In the genomic region with DNA sequence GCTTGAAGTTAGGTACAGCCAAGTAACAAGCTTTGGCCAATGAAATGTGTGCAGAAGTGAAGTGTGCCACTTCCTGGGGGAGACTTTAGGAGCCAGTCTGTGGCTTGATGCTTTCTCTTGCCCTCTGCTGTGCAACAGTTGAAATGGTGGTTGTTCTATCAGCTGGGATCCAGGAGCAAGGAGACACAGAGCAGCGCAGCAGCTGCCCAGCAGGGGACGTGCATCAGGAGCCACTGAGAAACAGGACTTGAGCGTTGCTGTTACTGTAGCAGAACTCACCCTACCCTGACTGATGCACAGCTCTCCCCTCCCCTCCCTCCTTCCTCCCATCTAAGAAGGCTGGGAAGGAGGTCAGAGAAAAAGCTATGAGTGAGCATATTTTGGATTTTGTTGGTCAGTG, we compare ENCODE assay signal across 13 cellular contexts. TPM values are rescaled to one million over a fixed set of nuclear protein-coding genes. Genes with fewer than 3 reads are reported as not detected.
DNase-seq lines count a peak whose midpoint lies in the region; ATAC-seq and TF ChIP-seq lines count a peak whose summit lies in the region.
"Had no signal": no experiment of that assay in that cellular context is flagged by ENCODE, and none has a peak within 500 bp of the region (broad histone marks: within the 10 kb centered on the region; RNA-seq: fewer than 3 reads in every experiment).

No MANE protein-coding gene starts in this region.

- TF ChIP-seq POLR2A in breast epithelium (IDR thresholded peaks at IDR 0.05) = no peak
- TF ChIP-seq POLR2A in upper lobe of left lung (IDR thresholded peaks at IDR 0.05) = no peak

- CTCF ChIA-PET in MCF 10A (lab: Yijun Ruan, JAX) = interaction anchor here (0.6 to 4.2 kb wide), 6 partner anchors 8 to 56 kb away, joined by 3 to 35 read pairs (median 4); no protein-coding TSS in a partner anchor
- CTCF ChIA-PET in Panc1 (lab: Charles Lee) = no interaction called here

- H3K27ac Mint-ChIP-seq in MCF 10A (ENCODE audit: low read depth, unreplicated experiment) = no peak overlapping the region
- H3K27ac Mint-ChIP-seq: activated naive CD8-positive, alpha-beta T cell treated with anti-CD3 and anti-CD28 coated beads for 36 hours; IgD-negative memory B cell had no signal

- TF ChIP-seq EP300 in upper lobe of left lung (IDR thresholded peaks at IDR 0.05) = no peak

- BruUV-seq in MCF 10A (replicated peaks; lab: Mats Ljungman, UMichigan) (no TSS peak), Panc1 (replicated peaks; lab: Mats Ljungman, UMichigan) (no TSS peak)

- H3K4me1 Mint-ChIP-seq in MCF 10A (ENCODE audit: insufficient read depth, unreplicated experiment) = peaks cover 23% of the 10 kb centered on the region

- POLR2A ChIA-PET in MCF 10A (lab: Yijun Ruan, JAX) (interaction anchor here (1.0 to 1.1 kb wide), 2 partner anchors 24 to 33 kb away, joined by 3 to 4 read pairs; no protein-coding TSS in a partner anchor), Panc1 (lab: Charles Lee) (no interaction called here)

- ATAC-seq in Panc1 = no peak
- no peak for ATAC-seq in upper lobe of left lung (ENCODE audit: low FRiP score in 2 of 2)
- ATAC-seq in left lobe of liver = no peak

- H3K36me3 ChIP-seq in breast epithelium (no peaks in the 10 kb centered on the region), Panc1 (ENCODE audit: control insufficient read depth, insufficient read depth, low read length) (no peaks in the 10 kb centered on the region), upper lobe of left lung (no peaks in the 10 kb centered on the region)
- H3K36me3 ChIP-seq: Peyer's patch had no signal

- no peak overlapping the region for H3K4me3 Mint-ChIP-seq in MCF 10A (ENCODE audit: unreplicated experiment)
- H3K4me3 Mint-ChIP-seq: IgD-negative memory B cell had no signal

- no peaks in the 10 kb centered on the region for H3K36me3 Mint-ChIP-seq in MCF 10A (ENCODE audit: insufficient read depth, unreplicated experiment)
- H3K36me3 Mint-ChIP-seq: activated naive CD8-positive, alpha-beta T cell treated with anti-CD3 and anti-CD28 coated beads for 36 hours had no signal

- 88 to 94% methylated on average over 3 of the region's 3 CpGs for WGBS in upper lobe of left lung, 2 donors

- H3K27ac ChIP-seq in breast epithelium (peak overlapping the region; percentile 78 to 83), Panc1 (ENCODE audit: low read length) (peak overlapping the region; percentile 99), upper lobe of left lung (peak overlapping the region; percentile 55 to 83 (median 66)), caudate nucleus (ENCODE audit: low read depth, low read length) (no peak overlapping the region)

- no peak for TF ChIP-seq CTCF in breast epithelium (IDR thresholded peaks at IDR 0.05)
- no peak for TF ChIP-seq CTCF in MCF 10A (IDR thresholded peaks at IDR 0.05; ENCODE audit: unreplicated experiment)
- TF ChIP-seq CTCF in Panc1 (IDR thresholded peaks at IDR 0.05) = no peak; the same call in 1 of the 2 replicates
- TF ChIP-seq CTCF in fibroblast of the aortic adventitia (IDR thresholded peaks at IDR 0.05; ENCODE audit: insufficient read depth, low read length) = peak; percentile 11
- no peak for TF ChIP-seq CTCF in upper lobe of left lung (IDR thresholded peaks at IDR 0.05)

- intact Hi-C loops in breast epithelium (cut with DNase I; ENCODE audit: low total_unique reads) (loop anchor here (5.0 kb wide), 1 partner anchor 1239 kb away; a partner anchor contains a TSS), MCF 10A (cut with micrococcal nuclease) (no loop called here), Panc1 (cut with micrococcal nuclease; ENCODE audit: unreplicated experiment) (no loop called here)

- DNase-seq in breast epithelium (ENCODE audit: low spot score in 2 of 2) (no peak), MCF 10A (ENCODE audit: unreplicated experiment) (no peak), Panc1 (ENCODE audit: low read depth, low spot score) (no peak), fibroblast of the aortic adventitia (ENCODE audit: low read depth) (no peak), upper lobe of left lung (no peak), caudate nucleus (lab: John Stamatoyannopoulos, UW) (no peak), hepatic stellate cell (ENCODE audit: low spot score) (no peak), left lobe of liver (ENCODE audit: low spot score) (no peak)
- DNase-seq: activated naive CD8-positive, alpha-beta T cell treated with anti-CD3 and anti-CD28 coated beads for 36 hours; effector memory CD4-positive, alpha-beta T cell; Peyer's patch; substantia nigra had no signal

- H3K9me3 ChIP-seq in breast epithelium (no peaks in the 10 kb centered on the region), Panc1 (ENCODE audit: control insufficient read depth, insufficient read depth, low read depth, low read length) (peaks cover 6% of the 10 kb centered on the region), upper lobe of left lung (no peaks in the 10 kb centered on the region)
- H3K9me3 ChIP-seq: Peyer's patch had no signal

- peaks cover 0 to 3% of the 10 kb centered on the region in 2 donors for H3K4me1 ChIP-seq in breast epithelium
- H3K4me1 ChIP-seq in Panc1 (ENCODE audit: control insufficient read depth, insufficient read depth, low read length) = peaks cover 53% of the 10 kb centered on the region
- H3K4me1 ChIP-seq in upper lobe of left lung = peaks cover 5 to 20% (median 15%) of the 10 kb centered on the region in 4 donors
- H3K4me1 ChIP-seq: Peyer's patch had no signal

- in situ Hi-C loops in Panc1 (cut with HindIII; ENCODE audit: low pct_unique_long_range_greater_than_20kb, low sequenced_read_pairs) = no loop called here

- H3K27me3 ChIP-seq in breast epithelium (no peaks in the 10 kb centered on the region), Panc1 (ENCODE audit: control insufficient read depth, insufficient read depth, low read length) (no peaks in the 10 kb centered on the region), upper lobe of left lung (no peaks in the 10 kb centered on the region)
- H3K27me3 ChIP-seq: Peyer's patch had no signal

- no peaks in the 10 kb centered on the region for H3K9me3 Mint-ChIP-seq in MCF 10A (ENCODE audit: unreplicated experiment)
- H3K9me3 Mint-ChIP-seq: activated naive CD8-positive, alpha-beta T cell treated with anti-CD3 and anti-CD28 coated beads for 36 hours had no signal

- H3K4me3 ChIP-seq in breast epithelium (no peak overlapping the region), Panc1 (ENCODE audit: low read depth in 2 of 2, low read length in 2 of 2) (no peak overlapping the region), fibroblast of the aortic adventitia (ENCODE audit: low read depth, low read length) (no peak overlapping the region), upper lobe of left lung (no peak overlapping the region)
- H3K4me3 ChIP-seq: Peyer's patch had no signal

- H3K27me3 Mint-ChIP-seq in MCF 10A (ENCODE audit: insufficient read depth, unreplicated experiment) = no peaks in the 10 kb centered on the region
- H3K27me3 Mint-ChIP-seq: activated naive CD8-positive, alpha-beta T cell treated with anti-CD3 and anti-CD28 coated beads for 36 hours had no signal

RNA-seq across cellular contexts. Expression of a gene that starts 18.9 kb away (rescaled TPM):
- 1,000 to 10,000 TPM in 1 of 3 donors, 10 to 100 TPM in 2; 16.1 to 1,283 (median 39.0) TPM for total RNA-seq in breast epithelium
- 0.93 and 1.4 TPM in 2 replicates for total RNA-seq in MCF 10A (2022)
- total RNA-seq in Panc1 (2021; ENCODE audit: unreplicated experiment) = 15.2 TPM
- polyA plus RNA-seq in Panc1 (2012; ENCODE audit: insufficient read length) = 32.0 TPM
- total RNA-seq in fibroblast of the aortic adventitia (ENCODE audit: low replicate concordance) = 67.9 and 266 TPM in 2 replicates
- total RNA-seq in upper lobe of left lung = 100 to 1,000 TPM in 3 of 6 donors, 10 to 100 TPM in 3; 44.9 to 168 (median 122) TPM
- 1.1 TPM for total RNA-seq in left lobe of liver
- total RNA-seq: activated naive CD8-positive, alpha-beta T cell treated with anti-CD3 and anti-CD28 coated beads for 36 hours had no signal
- polyA plus RNA-seq: IgD-negative memory B cell had no signal

RNA-seq across cellular contexts. Expression of a gene that starts 44.8 kb away (rescaled TPM):
- total RNA-seq in breast epithelium (10 to 100 TPM in 2 of 3 donors, 1 to 10 TPM in 1; 5.7 to 46.2 (median 11.5) TPM), MCF 10A (2022) (5.1 and 6.0 TPM in 2 replicates), Panc1 (2021; ENCODE audit: unreplicated experiment) (53.8 TPM), fibroblast of the aortic adventitia (ENCODE audit: low replicate concordance) (4.6 and 11.8 TPM in 2 replicates), upper lobe of left lung (1 to 10 TPM; 5.0 to 9.4 (median 7.2) TPM), left lobe of liver (3.7 TPM)
- 65.5 TPM for polyA plus RNA-seq in Panc1 (2012; ENCODE audit: insufficient read length)

RNA-seq across cellular contexts. Expression of a gene that starts 49.4 kb away (rescaled TPM):
- total RNA-seq in breast epithelium (1 to 10 TPM; 5.0 to 7.3 (median 5.6) TPM), MCF 10A (2022) (0.93 and 1.4 TPM in 2 replicates), Panc1 (2021; ENCODE audit: unreplicated experiment) (7.4 TPM), fibroblast of the aortic adventitia (ENCODE audit: low replicate concordance) (4.2 and 8.5 TPM in 2 replicates), upper lobe of left lung (1 to 10 TPM; 1.0 to 2.7 (median 1.7) TPM), left lobe of liver (0.20 TPM)
- polyA plus RNA-seq in Panc1 (2012; ENCODE audit: insufficient read length) = 13.2 TPM
- polyA plus RNA-seq: IgD-negative memory B cell had no signal
